16 cellular contexts compared by ENCODE assay signal in genomic region chr12:27972721-27973120, GRCh38. TPM values are rescaled to one million over a fixed set of nuclear protein-coding genes. Genes with fewer than 3 reads are reported as not detected.
DNase-seq lines count a peak whose midpoint lies in the region; ATAC-seq, FAIRE-seq and TF ChIP-seq lines count a peak whose summit lies in the region.
"Had no signal": no experiment of that assay in that cellular context is flagged by ENCODE, and none has a peak within 500 bp of the region (broad histone marks: within the 10 kb centered on the region; RNA-seq: fewer than 3 reads in every experiment).

TSS of gene PTHLH (minus strand) at chr12:27972733. CDS start at chr12:27969494, 3,239 bp downstream.

- peaks cover 28% of the 10 kb centered on the region for H3K4me1 ChIP-seq in HepG2 (ENCODE audit: insufficient read depth, low read length)
- peaks cover 0 to 40% (median 8%) of the 10 kb centered on the region in 4 donors for H3K4me1 ChIP-seq in right lobe of liver
- peaks cover 36% of the 10 kb centered on the region for H3K4me1 ChIP-seq in astrocyte (ENCODE audit: insufficient read depth, low read length)

- no TSS peak for BruUV-seq in HepG2 (replicated peaks; lab: Mats Ljungman, UMichigan)

- peak within 1 kb of the TSS; percentile 87 for H3K4me2 ChIP-seq in HepG2 (ENCODE audit: low read depth, low read length)
- H3K4me2 ChIP-seq in astrocyte (ENCODE audit: low read length), result peak within 1 kb of the TSS; percentile 93

- H3K36me3 Mint-ChIP-seq in astrocyte (ENCODE audit: low read depth, unreplicated experiment) (no peaks in the 10 kb centered on the region), CD14-positive monocyte (peaks cover 4 to 6% of the 10 kb centered on the region in 2 donors)

- peak within 1 kb of the TSS; percentile 94 for H3K27ac Mint-ChIP-seq in astrocyte (ENCODE audit: unreplicated experiment)
- no peak within 1 kb of the TSS for H3K27ac Mint-ChIP-seq in CD14-positive monocyte

- H3K4me3 Mint-ChIP-seq in astrocyte (ENCODE audit: unreplicated experiment) (peak within 1 kb of the TSS; percentile 88), CD14-positive monocyte (peak within 1 kb of the TSS in 1 of 2 donors; percentile 85)

- H3K9me3 ChIP-seq in HepG2 (ENCODE audit: low read length), result no peaks in the 10 kb centered on the region
- no peaks in the 10 kb centered on the region for H3K9me3 ChIP-seq in right lobe of liver
- no peaks in the 10 kb centered on the region for H3K9me3 ChIP-seq in astrocyte (ENCODE audit: insufficient read depth, low read depth, low read length)

- H3K27ac ChIP-seq in HepG2 (ENCODE audit: extremely low read length, insufficient read depth, low read length) (no peak within 1 kb of the TSS), right lobe of liver (no peak within 1 kb of the TSS), astrocyte (ENCODE audit: low read depth, low read length) (peak within 1 kb of the TSS; percentile 59)

- H4K20me1 ChIP-seq in HepG2 (ENCODE audit: insufficient read depth, low read length) (no peaks in the 10 kb centered on the region), astrocyte (ENCODE audit: insufficient read depth, low read length) (no peaks in the 10 kb centered on the region)

- peaks cover 25% of the 10 kb centered on the region for H3K4me1 Mint-ChIP-seq in astrocyte (ENCODE audit: low read depth, unreplicated experiment)
- H3K4me1 Mint-ChIP-seq in CD14-positive monocyte, result peaks cover 16% of the 10 kb centered on the region

- H3K4me3 ChIP-seq in HepG2 (replicated peaks in 1 of 3; ENCODE audit: insufficient read depth in 1 of 3, low read depth in 2 of 3, low read length in 3 of 3) (peak within 1 kb of the TSS in 1 of 3 experiments; percentile 33; a peak in 1 of 6 replicates), right lobe of liver (no peak within 1 kb of the TSS), astrocyte (ENCODE audit: insufficient read depth, low read depth, low read length) (peak within 1 kb of the TSS; percentile 57)

- H3K9ac ChIP-seq in HepG2 (ENCODE audit: insufficient read depth, low read depth, low read length), result no peak within 1 kb of the TSS
- H3K9ac ChIP-seq in astrocyte (ENCODE audit: low read length), result peak within 1 kb of the TSS; percentile 91

- H3K9me3 Mint-ChIP-seq in astrocyte (ENCODE audit: unreplicated experiment) (no peaks in the 10 kb centered on the region), CD14-positive monocyte (peaks cover 0 to 29% (median 15%) of the 10 kb centered on the region in 7 donors)

- POLR2A ChIA-PET in HepG2 (lab: Yijun Ruan, JAX), result no interaction called here

- H3K27me3 Mint-ChIP-seq in astrocyte (ENCODE audit: low read depth, unreplicated experiment) (peaks cover 9% of the 10 kb centered on the region), CD14-positive monocyte (ENCODE audit: low read depth in 3 of 3) (peaks cover 87 to 96% (median 91%) of the 10 kb centered on the region in 3 donors)

- 1% methylated on average over 2 of the region's 2 CpGs for WGBS in HepG2 (ENCODE audit: low lambda C conversion rate)
- 34% methylated on average over 2 of the region's 2 CpGs for WGBS in right lobe of liver (ENCODE audit: insufficient coverage, low coverage, low lambda C conversion rate, missing lambda C conversion rate)

- TF ChIP-seq RAD21 in HepG2 (CRISPR knock-in tag; IDR thresholded peaks at IDR 0.05), result no peak

- H3K79me2 ChIP-seq in HepG2 (ENCODE audit: insufficient read depth, low read length), result no peaks in the 10 kb centered on the region
- peaks cover 6% of the 10 kb centered on the region for H3K79me2 ChIP-seq in astrocyte (ENCODE audit: insufficient read depth, low read length)

- CTCF ChIA-PET in HepG2 (lab: Yijun Ruan, JAX; ENCODE audit: low intra/inter-chr PET ratio, low total read pairs), result no interaction called here

- DNase-seq in HepG2 (ENCODE audit: low spot score) (no peak), right lobe of liver (no peak), astrocyte (ENCODE audit: low read depth) (no peak), mucosa of gallbladder (ENCODE audit: low spot score) (no peak), CD14-positive monocyte (ENCODE audit: low spot score) (no peak), medulla oblongata (ENCODE audit: extremely low spot score) (no peak)
- DNase-seq: caudate nucleus; effector CD4-positive, alpha-beta T cell; NCI-H187; NCI-H446 treated with DMSO at 0.1 percent for 48 hours; occipital lobe; SHP77 treated with DMSO at 0.1 percent for 48 hours; stimulated activated naive CD4-positive, alpha-beta T cell had no signal

- in situ Hi-C loops in HepG2 (cut with HindIII; ENCODE audit: extremely low pct_ligation_motif_present, low pct_unique_long_range_greater_than_20kb), result no loop called here

- FAIRE-seq in HepG2 (lab: Jason Lieb, UNC), result no peak
- no peak for FAIRE-seq in astrocyte (lab: Jason Lieb, UNC)
- FAIRE-seq: urothelium cell line had no signal

- ATAC-seq in HepG2 (no peak), right lobe of liver (no peak), HG03432 (IDR thresholded peaks at IDR 0.05; ENCODE audit: unreplicated experiment) (no peak), GM21381 (IDR thresholded peaks at IDR 0.05; ENCODE audit: unreplicated experiment) (no peak)

- H2AFZ ChIP-seq in HepG2 (ENCODE audit: low read length) (no peak within 1 kb of the TSS), astrocyte (ENCODE audit: low read depth, low read length) (no peak within 1 kb of the TSS)

- intact Hi-C loops in HepG2 (cut with micrococcal nuclease; ENCODE audit: unreplicated experiment) (loop anchor here (10.0 kb wide), 1 partner anchor 902 kb away; no protein-coding TSS in a partner anchor), right lobe of liver (cut with DNase I) (no loop called here), CD14-positive monocyte (cut with micrococcal nuclease) (no loop called here)

- H3K27me3 ChIP-seq in HepG2 (ENCODE audit: control insufficient read depth in 1 of 2, insufficient read depth in 2 of 2, low read length in 2 of 2), result peaks cover 0 to 67% of the 10 kb centered on the region in 2 experiments; a peak in 4 of 5 replicates
- peaks cover 0 to 28% of the 10 kb centered on the region in 2 donors for H3K27me3 ChIP-seq in right lobe of liver
- H3K27me3 ChIP-seq in astrocyte (ENCODE audit: insufficient read depth, low read length), result no peaks in the 10 kb centered on the region

- TF ChIP-seq CTCF in HepG2 (CRISPR knock-in tag; IDR thresholded peaks at IDR 0.05), result no peak
- no peak for TF ChIP-seq CTCF in right lobe of liver (IDR thresholded peaks at IDR 0.05)
- no peak for TF ChIP-seq CTCF in astrocyte (IDR thresholded peaks at IDR 0.05; ENCODE audit: insufficient read depth, low read depth, low read length)
- TF ChIP-seq CTCF in CD14-positive monocyte (IDR thresholded peaks at IDR 0.05), result no peak

- no peak for TF ChIP-seq EP300 in HepG2 (IDR thresholded peaks at IDR 0.05; ENCODE audit: low read depth in 2 of 2, low read length in 2 of 2)
- no peak for TF ChIP-seq EP300 in HepG2 (CRISPR knock-in tag; IDR thresholded peaks at IDR 0.05; ENCODE audit: borderline replicate concordance)

- TF ChIP-seq POLR2A in HepG2 (IDR thresholded peaks at IDR 0.05; ENCODE audit: insufficient read depth in 1 of 2, low read depth in 2 of 2, low read length in 2 of 2) (no peak), right lobe of liver (IDR thresholded peaks at IDR 0.05) (no peak)

- no peaks in the 10 kb centered on the region for H3K36me3 ChIP-seq in HepG2 (replicated peaks in 1 of 2; ENCODE audit: control insufficient read depth in 1 of 2, insufficient read depth in 2 of 2, low read length in 2 of 2)
- no peaks in the 10 kb centered on the region for H3K36me3 ChIP-seq in right lobe of liver
- no peaks in the 10 kb centered on the region for H3K36me3 ChIP-seq in astrocyte (ENCODE audit: insufficient read depth, low read length)

TF ChIP-seq in HepG2, 621 proteins besides CTCF, POLR2A, EP300 and RAD21:
- TF ChIP-seq CREBL2 (CRISPR knock-in tag; IDR thresholded peaks at IDR 0.05; ENCODE audit: borderline replicate concordance), result no peak
- TF ChIP-seq NR2C2 (CRISPR knock-in tag; IDR thresholded peaks at IDR 0.05; ENCODE audit: borderline replicate concordance), result no peak

RNA-seq across cellular contexts. Expression of gene PTHLH, which starts in this region (rescaled TPM):
- not detected in 2 replicates for total RNA-seq in HepG2 (2016; rRNA removed; fragmentation: Illumina TruSeq; extraction: Trizol)
- total RNA-seq in HepG2 (2016; cell fraction: cytosol; rRNA removed; fragmentation: Illumina TruSeq; extraction: Trizol; ENCODE audit: low read depth), result not detected in 2 replicates
- not detected in 2 replicates for total RNA-seq in HepG2 (2016; cell fraction: insoluble cytoplasmic fraction; rRNA removed; fragmentation: Illumina TruSeq; extraction: Trizol)
- not detected in 2 replicates for total RNA-seq in HepG2 (2016; cell fraction: membrane; rRNA removed; fragmentation: Illumina TruSeq; extraction: Trizol)
- not detected in 2 replicates for total RNA-seq in HepG2 (2016; cell fraction: nucleus; rRNA removed; fragmentation: Illumina TruSeq; extraction: Trizol)
- 0.22 and 0.31 TPM in 2 replicates for polyA plus RNA-seq in HepG2 (2011; rRNA removed)
- polyA plus RNA-seq in HepG2 (2011; cell fraction: cytosol; rRNA removed), result 0.21 and 0.32 TPM in 2 replicates
- 0.16 and 0.19 TPM in 2 replicates for polyA plus RNA-seq in HepG2 (2011; cell fraction: nucleus; rRNA removed)
- 0.40 and 0.56 TPM in 2 replicates for polyA plus RNA-seq in HepG2 (2012)
- polyA plus RNA-seq in HepG2 (2016; cell fraction: cytosol; fragmentation: Illumina TruSeq; extraction: Trizol; ENCODE audit: low read depth), result not detected in 2 replicates
- not detected in 2 replicates for polyA plus RNA-seq in HepG2 (2016; cell fraction: insoluble cytoplasmic fraction; fragmentation: Illumina TruSeq; extraction: Trizol; ENCODE audit: low read depth)
- polyA plus RNA-seq in HepG2 (2016; cell fraction: membrane; fragmentation: Illumina TruSeq; extraction: Trizol; ENCODE audit: low read depth), result not detected in 2 replicates
- polyA plus RNA-seq in HepG2 (2016; cell fraction: nucleus; fragmentation: Illumina TruSeq; extraction: Trizol; ENCODE audit: insufficient read depth, low read depth), result not detected in 2 replicates
- polyA minus RNA-seq in HepG2 (2011; rRNA and poly(A)+ RNA removed; ENCODE audit: low replicate concordance), result not detected in 2 replicates
- not detected in 2 replicates for polyA minus RNA-seq in HepG2 (2011; cell fraction: cytosol; rRNA and poly(A)+ RNA removed)
- polyA minus RNA-seq in HepG2 (2011; cell fraction: nucleus; rRNA and poly(A)+ RNA removed), result 0.50 TPM in 1 of 2 replicates, not detected in the other
- not detected for total RNA-seq in right lobe of liver
- total RNA-seq in astrocyte, result 48.5 and 53.5 TPM in 2 replicates
- total RNA-seq in mucosa of gallbladder, result 103 TPM
- not detected for polyA plus RNA-seq in CD14-positive monocyte
- total RNA-seq: occipital lobe had no signal

Comparison
In these comparisons a context has a peak if more than half of its experiments do, and no peak if none do; other contexts are left out.
1. RNA of gene PTHLH (total RNA-seq): 103 TPM in mucosa of gallbladder (single experiment) and 48.5 to 53.5 TPM in astrocyte; not detected in right lobe of liver and not detected in HepG2; every median in the first group is over 10 times any median in the second.